In the genomic region with DNA sequence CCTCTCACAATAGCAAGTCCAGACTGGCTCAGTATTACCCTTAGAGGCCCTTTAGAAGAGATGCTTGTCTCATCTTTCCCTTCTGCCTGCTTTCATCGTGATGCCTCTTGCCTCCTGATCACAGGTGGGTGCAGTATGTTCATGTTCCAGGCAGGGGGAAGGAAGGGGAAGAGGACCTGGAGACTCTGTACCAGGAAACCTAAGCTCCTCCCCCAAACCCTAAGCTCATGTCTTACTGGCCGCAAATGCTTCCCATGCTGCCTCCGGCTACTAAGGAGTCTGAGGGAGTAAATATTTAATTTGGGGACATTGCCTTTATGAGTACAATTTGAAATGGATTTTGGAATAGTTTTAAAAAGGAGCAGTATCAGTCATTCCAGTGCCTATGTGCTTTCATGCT, we compare ENCODE assay signal across 21 cellular contexts.
"Had no signal": no experiment of that assay in that cellular context is flagged by ENCODE, and none has a peak within 500 bp of the region (broad histone marks: within the 10 kb centered on the region; RNA-seq: fewer than 3 reads in every experiment).

No MANE protein-coding gene starts in this region.

- DNase-seq: effector CD4-positive, alpha-beta T cell; gastrocnemius medialis; heart right ventricle; left colon; left ventricle myocardium superior; mesenchymal stem cell; naive thymus-derived CD4-positive, alpha-beta T cell; nephron progenitor cell; spleen; stimulated activated CD4-positive, alpha-beta T cell treated with anti-CD3 and anti-CD28 coated beads, Interleukin-15, amount 100 ng/mL, for 24 hours; stimulated activated CD4-positive, alpha-beta T cell treated with anti-CD3 and anti-CD28 coated beads, Interleukin-1b, Interleukin-23, amount 100 ng/mL, for 48 hours; stimulated activated CD4-positive, alpha-beta T cell treated with anti-CD3 and anti-CD28 coated beads, Interleukin-4, amount 100 ng/mL, for 24 hours; tibial artery; upper lobe of left lung had no signal

- ATAC-seq: gastrocnemius medialis; heart right ventricle; left colon; left ventricle myocardium superior; naive thymus-derived CD4-positive, alpha-beta T cell; sciatic nerve; stimulated activated memory B cell treated with anti-CD40 and anti-IgM and Interleukin-4, amounts not matched to agents 10 μg/mL and 1 μg/mL and 100 μg/mL, for 72 hours had no signal

- H3K27ac ChIP-seq: coronary artery, esophagus muscularis mucosa, gastrocnemius medialis, heart right ventricle, spleen, tibial artery, upper lobe of left lung, vagina had no signal

- H3K4me3 ChIP-seq: coronary artery, esophagus muscularis mucosa, gastrocnemius medialis, heart right ventricle, lung, spleen, tibial artery, upper lobe of left lung, vagina had no signal

- H3K4me1 ChIP-seq: esophagus muscularis mucosa, gastrocnemius medialis, heart right ventricle, spleen, tibial artery, upper lobe of left lung, vagina had no signal

- H3K9me3 ChIP-seq: esophagus muscularis mucosa, gastrocnemius medialis, heart right ventricle, spleen, tibial artery, upper lobe of left lung, vagina had no signal

- H3K36me3 ChIP-seq: esophagus muscularis mucosa, gastrocnemius medialis, heart right ventricle, spleen, tibial artery, upper lobe of left lung, vagina had no signal

- H3K4me1 Mint-ChIP-seq: naive thymus-derived CD4-positive, alpha-beta T cell; stimulated activated memory B cell treated with anti-CD40 and anti-IgM and Interleukin-4, amounts not matched to agents 10 μg/mL and 1 μg/mL and 100 μg/mL, for 72 hours had no signal

- H3K4me3 Mint-ChIP-seq: naive thymus-derived CD4-positive, alpha-beta T cell; nephron progenitor cell; stimulated activated memory B cell treated with anti-CD40 and anti-IgM and Interleukin-4, amounts not matched to agents 10 μg/mL and 1 μg/mL and 100 μg/mL, for 72 hours; stimulated activated naive CD8-positive, alpha-beta T cell treated with anti-CD3 and anti-CD28 coated beads, Interleukin-15, Interleukin-2, amounts not matched to agents 100 ng/mL and 50 ng/mL, for 24 hours had no signal

- H3K36me3 Mint-ChIP-seq: naive thymus-derived CD4-positive, alpha-beta T cell; stimulated activated memory B cell treated with anti-CD40 and anti-IgM and Interleukin-4, amounts not matched to agents 10 μg/mL and 1 μg/mL and 100 μg/mL, for 72 hours had no signal

- H3K27me3 ChIP-seq: esophagus muscularis mucosa, tibial artery, upper lobe of left lung, vagina had no signal

- H3K9me3 Mint-ChIP-seq: naive thymus-derived CD4-positive, alpha-beta T cell; nephron progenitor cell; stimulated activated memory B cell treated with anti-CD40 and anti-IgM and Interleukin-4, amounts not matched to agents 10 μg/mL and 1 μg/mL and 100 μg/mL, for 72 hours; stimulated activated naive CD8-positive, alpha-beta T cell treated with anti-CD3 and anti-CD28 coated beads, Interleukin-15, Interleukin-2, amounts not matched to agents 100 ng/mL and 50 ng/mL, for 24 hours had no signal

- H3K27ac Mint-ChIP-seq: naive thymus-derived CD4-positive, alpha-beta T cell; stimulated activated memory B cell treated with anti-CD40 and anti-IgM and Interleukin-4, amounts not matched to agents 10 μg/mL and 1 μg/mL and 100 μg/mL, for 72 hours; stimulated activated naive CD8-positive, alpha-beta T cell treated with anti-CD3 and anti-CD28 coated beads, Interleukin-15, Interleukin-2, amounts not matched to agents 100 ng/mL and 50 ng/mL, for 24 hours had no signal
